In genomic region chr12:9798008-9798619, GRCh38 we compare ENCODE assay signal across 8 cellular contexts. TPM values are rescaled to one million over a fixed set of nuclear protein-coding genes. Genes with fewer than 3 reads are reported as not detected.
A peak's percentile ranks its signal among the peaks of the same experiment; 100 is the strongest.
DNase-seq lines count a peak whose midpoint lies in the region; ATAC-seq and TF ChIP-seq lines count a peak whose summit lies in the region.

No MANE protein-coding gene starts in this region.

- H3K27me3 ChIP-seq in PC-9 (ENCODE audit: insufficient read depth, low read depth) (no peaks in the 10 kb centered on the region), right cardiac atrium (ENCODE audit: control insufficient read depth, insufficient read depth) (no peaks in the 10 kb centered on the region), gastroesophageal sphincter (no peaks in the 10 kb centered on the region)

- no peak overlapping the region for H3K4me2 ChIP-seq in PC-9

- intact Hi-C loops in PC-9 (cut with micrococcal nuclease; ENCODE audit: unreplicated experiment), result loop anchor here (1.0 to 5.0 kb wide), 6 partner anchors 48 to 736 kb away; partner anchors contain the start of gene GABARAPL1
- intact Hi-C loops in right cardiac atrium (cut with DNase I), result no loop called here

- DNase-seq in PC-9, result peak; percentile 83 to 94
- DNase-seq in activated T-helper 1 cell treated with anti-CD3 and anti-CD28 coated beads, Interleukin-2, amount 50 U/mL, for 16 hours (ENCODE audit: low read depth in 1 of 2, low spot score in 1 of 2), result peak; percentile 21 to 39
- DNase-seq in right cardiac atrium, result no peak
- peak; percentile 68 for DNase-seq in stimulated activated CD4-positive, alpha-beta T cell treated with anti-CD3 and anti-CD28 coated beads, Interleukin-2, amount 100 ng/mL, for 4 hours (ENCODE audit: low read depth)

- no peaks in the 10 kb centered on the region for H3K9me3 ChIP-seq in PC-9 (ENCODE audit: insufficient read depth, low read depth)
- no peaks in the 10 kb centered on the region for H3K9me3 ChIP-seq in right cardiac atrium (ENCODE audit: control insufficient read depth, low read length)
- H3K9me3 ChIP-seq in gastroesophageal sphincter, result no peaks in the 10 kb centered on the region

- WGBS in right cardiac atrium, result 52% methylated on average over 6 of the region's 6 CpGs
- WGBS in gastroesophageal sphincter (ENCODE audit: low coverage in 1 of 2), 2 donors, result 50 to 57% methylated on average over 5 to 6 of the region's 6 CpGs

- H3K9me2 ChIP-seq in PC-9 (ENCODE audit: insufficient read depth), result no peaks in the 10 kb centered on the region

- H3K4me1 ChIP-seq in PC-9 (replicated peaks; ENCODE audit: insufficient read depth) (peaks cover 38% of the 10 kb centered on the region), right cardiac atrium (ENCODE audit: control insufficient read depth, insufficient read depth, low read length) (no peaks in the 10 kb centered on the region), gastroesophageal sphincter (no peaks in the 10 kb centered on the region)

- BruUV-seq in PC-9 (replicated peaks; lab: Mats Ljungman, UMichigan), result no TSS peak

- ATAC-seq in GM19328 (IDR thresholded peaks at IDR 0.05; ENCODE audit: unreplicated experiment) (peak; percentile 94), HG03342 (IDR thresholded peaks at IDR 0.05; ENCODE audit: unreplicated experiment) (peak; percentile 96), right cardiac atrium (peak; percentile 49 to 82), gastroesophageal sphincter (no peak)

- POLR2A ChIA-PET in PC-9 (lab: Charles Lee; ENCODE audit: unreplicated experiment), result interaction anchor here (0.7 kb wide), 1 partner anchor 805 kb away, joined by 17 read pairs; no protein-coding TSS in a partner anchor

- H3K4me3 ChIP-seq in PC-9 (no peak overlapping the region), right cardiac atrium (ENCODE audit: low read length) (no peak overlapping the region), gastroesophageal sphincter (no peak overlapping the region)

- CTCF ChIA-PET in PC-9 (lab: Charles Lee), result interaction anchor here (0.6 to 3.2 kb wide), 11 partner anchors 8 to 342 kb away, joined by 3 to 52 read pairs (median 4); no protein-coding TSS in a partner anchor

- H4K20me1 ChIP-seq in PC-9 (ENCODE audit: insufficient read depth), result no peaks in the 10 kb centered on the region

- H3K27ac ChIP-seq in C4-2B (no peak overlapping the region), PC-9 (no peak overlapping the region), right cardiac atrium (ENCODE audit: low read length) (no peak overlapping the region), gastroesophageal sphincter (no peak overlapping the region)

- peaks cover 8% of the 10 kb centered on the region for H3F3A ChIP-seq in PC-9 (ENCODE audit: insufficient read depth, low read depth)

- H3K36me3 ChIP-seq in PC-9 (ENCODE audit: low read depth) (no peaks in the 10 kb centered on the region), gastroesophageal sphincter (no peaks in the 10 kb centered on the region)

- H2AFZ ChIP-seq in PC-9, result no peak overlapping the region

- TF ChIP-seq EP300 in gastroesophageal sphincter (IDR thresholded peaks at IDR 0.05), result no peak

- TF ChIP-seq POLR2A in gastroesophageal sphincter (IDR thresholded peaks at IDR 0.05), result no peak

- H3K79me2 ChIP-seq in PC-9 (ENCODE audit: low read depth), result no peaks in the 10 kb centered on the region

- TF ChIP-seq CTCF in C4-2B (conservative IDR thresholded peaks at IDR 0.05), result peak; percentile 81
- peak; percentile 75 for TF ChIP-seq CTCF in PC-9 (conservative IDR thresholded peaks at IDR 0.05)
- TF ChIP-seq CTCF in gastroesophageal sphincter (IDR thresholded peaks at IDR 0.05), result no peak

RNA-seq across cellular contexts. Expression of gene KLRF1, which starts 29.2 kb away (rescaled TPM):
- total RNA-seq in PC-9 (2021) (not detected in 2 replicates), right cardiac atrium (1 to 10 TPM in 1 of 4 donors, under 1 TPM in 3; 0.28 to 1.6 (median 0.62) TPM), gastroesophageal sphincter (not detected)
- polyA plus RNA-seq in right cardiac atrium, result 0.32 TPM

RNA-seq across cellular contexts. Expression of gene CD69, which starts 37.4 kb away (rescaled TPM):
- not detected in 2 replicates for total RNA-seq in PC-9 (2021)
- 1 to 10 TPM in 3 of 4 donors, under 1 TPM in 1; 0.48 to 1.9 (median 1.5) TPM for total RNA-seq in right cardiac atrium
- 0.68 TPM for polyA plus RNA-seq in right cardiac atrium
- 1 to 10 TPM in 2 of 4 donors, under 1 TPM in 2; 0.47 to 2.6 (median 1.1) TPM for total RNA-seq in gastroesophageal sphincter

Comparison
In these comparisons a context has a peak if more than half of its experiments do, and no peak if none do; other contexts are left out.
1. CTCF ChIP-seq: peak in C4-2B (single experiment) and PC-9 (single experiment); none in gastroesophageal sphincter (0 of 4).
2. DNase-seq: peak in PC-9 (2 of 2), activated T-helper 1 cell treated with anti-CD3 and anti-CD28 coated beads, Interleukin-2, amount 50 U/mL, for 16 hours (2 of 2) and stimulated activated CD4-positive, alpha-beta T cell treated with anti-CD3 and anti-CD28 coated beads, Interleukin-2, amount 100 ng/mL, for 4 hours (single experiment); none in right cardiac atrium (0 of 3).